Comparison of ENCODE assay signal across 9 cellular contexts in genomic region chr12:10689146-10689545, GRCh38.
"Had no signal": no experiment of that assay in that cellular context is flagged by ENCODE, and none has a peak within 500 bp of the region (broad histone marks: within the 10 kb centered on the region; RNA-seq: fewer than 3 reads in every experiment).

No MANE protein-coding gene starts in this region.

- H3K9me3 ChIP-seq: HAP-1 had no signal

- DNase-seq: GM23248, GOT3, H7, H9, HCEC 1CT, HFFc6 had no signal

- H3K27ac ChIP-seq: GM23248 had no signal

- H3K4me1 ChIP-seq: HAP-1 had no signal

- ATAC-seq: GM23338, HCT116 had no signal

- H3K4me3 ChIP-seq: GM23248, GM23338, HAP-1 had no signal

- H3K27ac Mint-ChIP-seq: GM23338, H9, HFFc6 had no signal

- H3K4me3 Mint-ChIP-seq: GM23338, H9, HFFc6 had no signal

- H3K9me3 Mint-ChIP-seq: GM23338, H9, HFFc6 had no signal

- H3K4me1 Mint-ChIP-seq: H9 had no signal
